1 cellular context compared by ENCODE assay signal in the genomic region with DNA sequence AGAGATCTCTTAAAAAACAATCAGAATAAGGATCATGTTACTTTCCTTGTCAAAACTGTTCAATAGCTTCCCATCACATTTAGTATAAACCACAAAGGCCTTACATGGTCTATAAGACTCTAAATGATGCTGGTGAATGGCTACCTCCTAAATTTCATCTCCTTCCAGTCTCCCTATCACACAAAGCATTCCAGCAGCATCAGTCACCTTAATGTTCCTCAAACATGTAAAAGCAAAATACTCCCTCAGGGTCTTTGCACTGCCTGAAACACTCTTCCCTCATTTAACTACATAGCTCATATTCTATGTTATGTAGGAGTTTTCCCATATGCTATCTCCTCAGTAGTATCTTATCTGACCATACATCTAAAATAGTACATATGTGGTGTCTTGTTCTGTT.
TF ChIP-seq lines count a peak whose summit lies in the region.

No MANE protein-coding gene starts in this region.

TF ChIP-seq in IMR-90, 13 proteins besides CTCF, POLR2A, EP300 and RAD21:
- TF ChIP-seq MAFK (IDR thresholded peaks at IDR 0.05; ENCODE audit: low read depth, low read length), result no peak
- no peak for TF ChIP-seq SMC3 (IDR thresholded peaks at IDR 0.05; ENCODE audit: low read depth, low read length)
- no peak for TF ChIP-seq BHLHE40 (IDR thresholded peaks at IDR 0.05; ENCODE audit: low read depth, low read length)
- no peak for TF ChIP-seq FOS (IDR thresholded peaks at IDR 0.05; ENCODE audit: low read depth, low read length)
- no peak for TF ChIP-seq RCOR1 (IDR thresholded peaks at IDR 0.05; ENCODE audit: insufficient replicate concordance, low read length)
- no peak for TF ChIP-seq CEBPB (IDR thresholded peaks at IDR 0.05; ENCODE audit: low read depth, low read length)
- no peak for TF ChIP-seq CHD1 (IDR thresholded peaks at IDR 0.05; ENCODE audit: low read depth, low read length)
- TF ChIP-seq USF2 (IDR thresholded peaks at IDR 0.05; ENCODE audit: low read depth, low read length), result no peak
- TF ChIP-seq NFE2L2 (IDR thresholded peaks at IDR 0.05; ENCODE audit: low read depth, low read length), result no peak
- no peak for TF ChIP-seq MXI1 (IDR thresholded peaks at IDR 0.05; ENCODE audit: borderline replicate concordance, low read depth, low read length)
- TF ChIP-seq, protein P1, sequence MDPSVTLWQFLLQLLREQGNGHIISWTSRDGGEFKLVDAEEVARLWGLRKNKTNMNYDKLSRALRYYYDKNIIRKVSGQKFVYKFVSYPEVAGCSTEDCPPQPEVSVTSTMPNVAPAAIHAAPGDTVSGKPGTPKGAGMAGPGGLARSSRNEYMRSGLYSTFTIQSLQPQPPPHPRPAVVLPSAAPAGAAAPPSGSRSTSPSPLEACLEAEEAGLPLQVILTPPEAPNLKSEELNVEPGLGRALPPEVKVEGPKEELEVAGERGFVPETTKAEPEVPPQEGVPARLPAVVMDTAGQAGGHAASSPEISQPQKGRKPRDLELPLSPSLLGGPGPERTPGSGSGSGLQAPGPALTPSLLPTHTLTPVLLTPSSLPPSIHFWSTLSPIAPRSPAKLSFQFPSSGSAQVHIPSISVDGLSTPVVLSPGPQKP (IDR thresholded peaks at IDR 0.05; ENCODE audit: borderline replicate concordance, low read depth, low read length), result no peak
- TF ChIP-seq RFX5 (IDR thresholded peaks at IDR 0.05; ENCODE audit: low read depth, low read length), result no peak
- TF ChIP-seq MAZ (IDR thresholded peaks at IDR 0.05; ENCODE audit: borderline replicate concordance, low read depth, low read length), result no peak
TF ChIP-seq in IMR-90: peak in this region for 0.
